In genomic region chr9:124467410-124468060, GRCh38 we compare ENCODE assay signal across 1 cellular context.
TF ChIP-seq lines count a peak whose summit lies in the region.

No MANE protein-coding gene starts in this region.

TF ChIP-seq in K562, 482 proteins besides CTCF, POLR2A, EP300 and RAD21:
- TF ChIP-seq PRDM10 (IDR thresholded peaks at IDR 0.05; ENCODE audit: partially characterized antibody) (peak; percentile 18), TBL1XR1 (IDR thresholded peaks at IDR 0.05; ENCODE audit: low read length in 2 of 2) (no peak), ZKSCAN1 (IDR thresholded peaks at IDR 0.05; ENCODE audit: low read depth, low read length) (peak; percentile 78)
TF ChIP-seq in K562: peak in this region for 2.
